In genomic region chr6:49430866-49431265, GRCh38 we compare ENCODE assay signal across 23 cellular contexts. TPM values are rescaled to one million over a fixed set of nuclear protein-coding genes. Genes with fewer than 3 reads are reported as not detected.
DNase-seq lines count a peak whose midpoint lies in the region; ATAC-seq, FAIRE-seq and TF ChIP-seq lines count a peak whose summit lies in the region.
"Had no signal": no experiment of that assay in that cellular context is flagged by ENCODE, and none has a peak within 500 bp of the region (broad histone marks: within the 10 kb centered on the region; RNA-seq: fewer than 3 reads in every experiment).

No MANE protein-coding gene starts in this region.

- dilution Hi-C loops in endothelial cell of umbilical vein (cut with MboI; ENCODE audit: extremely low pct_ligation_motif_present, low sequenced_read_pairs): no loop called here

- intact Hi-C loops in endothelial cell of umbilical vein (cut with micrococcal nuclease): no loop called here

- no peaks in the 10 kb centered on the region for H3K9me1 ChIP-seq in endothelial cell of umbilical vein (replicated peaks; ENCODE audit: control insufficient read depth, extremely low read depth, insufficient read depth, low read length)

- no peaks in the 10 kb centered on the region for H3K9me3 Mint-ChIP-seq in stimulated activated naive CD8-positive, alpha-beta T cell treated with anti-CD3 and anti-CD28 coated beads, Interleukin-15, amount 100 ng/mL, for 72 hours
- H3K9me3 Mint-ChIP-seq: CD4-positive, alpha-beta T cell; GM23338; HFFc6 had no signal

- peaks cover 2% of the 10 kb centered on the region for H3K4me1 ChIP-seq in endothelial cell of umbilical vein (ENCODE audit: control insufficient read depth, extremely low read depth, insufficient read depth, low read length)
- H3K4me1 ChIP-seq: A549, Caco-2 had no signal

- DNase-seq in EL: peak; percentile 30
- peak; percentile 62 for DNase-seq in RPMI8226
- DNase-seq in endothelial cell of umbilical vein (ENCODE audit: low read depth, low spot score): peak; percentile 74
- peak; percentile 9 for DNase-seq in kidney tubule cell (ENCODE audit: low spot score)
- no peak for DNase-seq in NCI-H1417 treated with DMSO at 0.1 percent for 48 hours (lab: John Stamatoyannopoulos, UW)
- DNase-seq in NCI-H2227 treated with DMSO at 0.1 percent for 48 hours (lab: John Stamatoyannopoulos, UW): no peak
- DNase-seq in stimulated activated naive CD8-positive, alpha-beta T cell treated with anti-CD3 and anti-CD28 coated beads, Interleukin-15, amount 100 ng/mL, for 72 hours: no peak
- DNase-seq: AML-193; Caco-2; CD4-positive, alpha-beta T cell; GDM1; H7 had no signal

- peaks cover 3 to 5% of the 10 kb centered on the region in 2 experiments for H3K36me3 ChIP-seq in endothelial cell of umbilical vein (ENCODE audit: control insufficient read depth in 2 of 2, extremely low read depth in 1 of 2, insufficient read depth in 2 of 2, low read length in 2 of 2)

- H3K9ac ChIP-seq in endothelial cell of umbilical vein (replicated peaks; ENCODE audit: extremely low read depth, insufficient read depth, low read length): no peak overlapping the region

- no peak overlapping the region for H3K4me3 Mint-ChIP-seq in stimulated activated naive CD8-positive, alpha-beta T cell treated with anti-CD3 and anti-CD28 coated beads, Interleukin-15, amount 100 ng/mL, for 72 hours
- H3K4me3 Mint-ChIP-seq: CD4-positive, alpha-beta T cell; GM23338; HFFc6 had no signal

- no peak overlapping the region for H3K4me3 ChIP-seq in endothelial cell of umbilical vein (replicated peaks in 1 of 3; ENCODE audit: insufficient read depth in 1 of 3, low read depth in 1 of 3, low read length in 3 of 3)
- H3K4me3 ChIP-seq: A549, GM23338 had no signal

- no peak for TF ChIP-seq CTCF in endothelial cell of umbilical vein (IDR thresholded peaks at IDR 0.05; ENCODE audit: extremely low read depth in 1 of 2, insufficient read depth in 1 of 2, low read depth in 1 of 2, low read length in 2 of 2)

- POLR2A ChIA-PET in endothelial cell of umbilical vein (lab: Charles Lee): no interaction called here

- H3K27me3 Mint-ChIP-seq in stimulated activated naive CD8-positive, alpha-beta T cell treated with anti-CD3 and anti-CD28 coated beads, Interleukin-15, amount 100 ng/mL, for 72 hours: no peaks in the 10 kb centered on the region
- H3K27me3 Mint-ChIP-seq: CD4-positive, alpha-beta T cell had no signal

- no peak overlapping the region for H3K4me2 ChIP-seq in endothelial cell of umbilical vein (ENCODE audit: insufficient read depth, low read length)
- H3K4me2 ChIP-seq: A549, GM23338 had no signal

- no peak overlapping the region for H3K27ac Mint-ChIP-seq in stimulated activated naive CD8-positive, alpha-beta T cell treated with anti-CD3 and anti-CD28 coated beads, Interleukin-15, amount 100 ng/mL, for 72 hours
- H3K27ac Mint-ChIP-seq: CD4-positive, alpha-beta T cell; GM23338 had no signal

- no peaks in the 10 kb centered on the region for H4K20me1 ChIP-seq in endothelial cell of umbilical vein (replicated peaks; ENCODE audit: control insufficient read depth, extremely low read depth, insufficient read depth, low read length)

- CTCF ChIA-PET in endothelial cell of umbilical vein (lab: Charles Lee): no interaction called here

- no peaks in the 10 kb centered on the region for H3K79me2 ChIP-seq in endothelial cell of umbilical vein (ENCODE audit: control insufficient read depth, insufficient read depth, low read length)

- no peaks in the 10 kb centered on the region for H3K27me3 ChIP-seq in endothelial cell of umbilical vein (ENCODE audit: control insufficient read depth in 2 of 2, insufficient read depth in 2 of 2, low read length in 2 of 2)

- H3K9me3 ChIP-seq in endothelial cell of umbilical vein (replicated peaks; ENCODE audit: control insufficient read depth, insufficient read depth, low read length): no peaks in the 10 kb centered on the region
- H3K9me3 ChIP-seq: A549, Caco-2 had no signal

- no peak for FAIRE-seq in endothelial cell of umbilical vein (lab: Jason Lieb, UNC)
- FAIRE-seq: A549, D721Med, GM12892, GM18507, HTR-8/SVneo had no signal

- no peak overlapping the region for H3K27ac ChIP-seq in endothelial cell of umbilical vein (ENCODE audit: insufficient read depth, low read depth, low read length)
- H3K27ac ChIP-seq: 22Rv1, A549, C4-2B had no signal

- no peak for TF ChIP-seq POLR2A in endothelial cell of umbilical vein (IDR thresholded peaks at IDR 0.05; ENCODE audit: low read depth, low read length)

- H3K4me1 Mint-ChIP-seq in stimulated activated naive CD8-positive, alpha-beta T cell treated with anti-CD3 and anti-CD28 coated beads, Interleukin-15, amount 100 ng/mL, for 72 hours: no peaks in the 10 kb centered on the region
- H3K4me1 Mint-ChIP-seq: GM23338 had no signal

- BruUV-seq in endothelial cell of umbilical vein (replicated peaks; lab: Mats Ljungman, UMichigan): no TSS peak

- no peak overlapping the region for H2AFZ ChIP-seq in endothelial cell of umbilical vein (ENCODE audit: low read depth, low read length)
- H2AFZ ChIP-seq: GM23338 had no signal

- ATAC-seq in GM19467 (IDR thresholded peaks at IDR 0.05; ENCODE audit: unreplicated experiment): no peak
- no peak for ATAC-seq in stimulated activated naive CD8-positive, alpha-beta T cell treated with anti-CD3 and anti-CD28 coated beads, Interleukin-15, amount 100 ng/mL, for 72 hours
- ATAC-seq: A549, GM23338, HCT116 had no signal

TF ChIP-seq in endothelial cell of umbilical vein, 7 proteins besides CTCF, POLR2A, EP300 and RAD21:
- TF ChIP-seq, protein P1, sequence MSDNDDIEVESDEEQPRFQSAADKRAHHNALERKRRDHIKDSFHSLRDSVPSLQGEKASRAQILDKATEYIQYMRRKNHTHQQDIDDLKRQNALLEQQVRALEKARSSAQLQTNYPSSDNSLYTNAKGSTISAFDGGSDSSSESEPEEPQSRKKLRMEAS (IDR thresholded peaks at IDR 0.05; ENCODE audit: insufficient read depth, insufficient read length): no peak
- TF ChIP-seq EZH2 (IDR thresholded peaks at IDR 0.05; ENCODE audit: borderline replicate concordance, low read depth, low read length, severe bottlenecking) (no peak), JUN (IDR thresholded peaks at IDR 0.05; ENCODE audit: borderline replicate concordance, insufficient read depth, insufficient read length, low read depth) (no peak), MYC (IDR thresholded peaks at IDR 0.05; ENCODE audit: low read depth, low read length) (no peak), GATA2 (IDR thresholded peaks at IDR 0.05; ENCODE audit: insufficient read depth, insufficient read length, low read depth, low read length) (no peak), FOS (IDR thresholded peaks at IDR 0.05; ENCODE audit: borderline replicate concordance, insufficient read depth, low read length) (no peak), POLR2AphosphoS5 (IDR thresholded peaks at IDR 0.05; ENCODE audit: insufficient read depth, low read depth, low read length) (no peak)

RNA-seq across cellular contexts. Expression of gene MMUT, which starts 32.2 kb away (rescaled TPM):
- total RNA-seq in endothelial cell of umbilical vein: 15.7 and 16.2 TPM in 2 replicates
- 6.6 and 7.8 TPM in 2 replicates for polyA plus RNA-seq in endothelial cell of umbilical vein
- polyA plus RNA-seq in endothelial cell of umbilical vein (2011; cell fraction: cytosol; rRNA removed): 7.9 and 8.1 TPM in 2 replicates
- polyA plus RNA-seq in endothelial cell of umbilical vein (2011; cell fraction: nucleus; rRNA removed): 14.3 and 17.5 TPM in 2 replicates
- polyA plus RNA-seq in endothelial cell of umbilical vein (2012): 12.3 and 12.7 TPM in 2 replicates
- 12.9 and 15.1 TPM in 2 replicates for polyA minus RNA-seq in endothelial cell of umbilical vein
- polyA minus RNA-seq in endothelial cell of umbilical vein (2011; cell fraction: cytosol; rRNA and poly(A)+ RNA removed): 7.0 TPM
- polyA minus RNA-seq in endothelial cell of umbilical vein (2011; cell fraction: nucleus; rRNA and poly(A)+ RNA removed): 7.5 and 9.2 TPM in 2 replicates

RNA-seq across cellular contexts. Expression of gene CENPQ, which starts 32.3 kb away (rescaled TPM):
- 8.0 and 8.2 TPM in 2 replicates for total RNA-seq in endothelial cell of umbilical vein
- 2.2 and 3.3 TPM in 2 replicates for polyA plus RNA-seq in endothelial cell of umbilical vein
- 3.9 and 5.1 TPM in 2 replicates for polyA plus RNA-seq in endothelial cell of umbilical vein (2011; cell fraction: cytosol; rRNA removed)
- 3.3 and 5.0 TPM in 2 replicates for polyA plus RNA-seq in endothelial cell of umbilical vein (2011; cell fraction: nucleus; rRNA removed)
- 3.8 and 7.1 TPM in 2 replicates for polyA plus RNA-seq in endothelial cell of umbilical vein (2012)
- polyA minus RNA-seq in endothelial cell of umbilical vein: 0.79 and 1.2 TPM in 2 replicates
- 1.8 TPM for polyA minus RNA-seq in endothelial cell of umbilical vein (2011; cell fraction: cytosol; rRNA and poly(A)+ RNA removed)
- polyA minus RNA-seq in endothelial cell of umbilical vein (2011; cell fraction: nucleus; rRNA and poly(A)+ RNA removed): 0.87 and 2.0 TPM in 2 replicates

Comparison
In these comparisons a context has a peak if more than half of its experiments do, and no peak if none do; other contexts are left out.
1. DNase-seq: peak in EL (single experiment), RPMI8226 (single experiment), endothelial cell of umbilical vein (single experiment) and kidney tubule cell (single experiment); none in NCI-H1417 treated with DMSO at 0.1 percent for 48 hours (single experiment), NCI-H2227 treated with DMSO at 0.1 percent for 48 hours (single experiment) and stimulated activated naive CD8-positive, alpha-beta T cell treated with anti-CD3 and anti-CD28 coated beads, Interleukin-15, amount 100 ng/mL, for 72 hours (0 of 2).